In genomic region chr17:17476865-17477467, GRCh38 we compare ENCODE assay signal across 8 cellular contexts. TPM values are rescaled to one million over a fixed set of nuclear protein-coding genes. Genes with fewer than 3 reads are reported as not detected.
DNase-seq lines count a peak whose midpoint lies in the region; ATAC-seq and TF ChIP-seq lines count a peak whose summit lies in the region.

Gene MED9, plus strand, starts transcription at chr17:17477000. Its CDS starts 42 bp downstream, at chr17:17477042.

- H3K9ac ChIP-seq in MM.1S (ENCODE audit: low read length) (peak within 1 kb of the TSS; percentile 99), neural cell (ENCODE audit: low read length) (peak within 1 kb of the TSS; percentile 84)

- peak within 1 kb of the TSS; percentile 94 for H2AFZ ChIP-seq in GM23338
- H2AFZ ChIP-seq in MM.1S (ENCODE audit: low read length) = peak within 1 kb of the TSS; percentile 97
- peak within 1 kb of the TSS; percentile 97 for H2AFZ ChIP-seq in neural cell (ENCODE audit: low read depth, low read length)

- peak within 1 kb of the TSS; percentile 98 for H3K4me3 Mint-ChIP-seq in GM23338
- H3K4me3 Mint-ChIP-seq in stimulated activated naive CD8-positive, alpha-beta T cell treated with anti-CD3 and anti-CD28 coated beads, Interleukin-15, Interleukin-2, amounts not matched to agents 100 ng/mL and 50 ng/mL, for 24 hours = peak within 1 kb of the TSS; percentile 92

- H3K79me2 ChIP-seq in GM23338 (replicated peaks; ENCODE audit: insufficient read depth) = peaks cover 51% of the 10 kb centered on the region
- peaks cover 51% of the 10 kb centered on the region for H3K79me2 ChIP-seq in MM.1S (ENCODE audit: low read length)
- H3K79me2 ChIP-seq in neural cell (replicated peaks; ENCODE audit: insufficient read depth, low read length) = peaks cover 32% of the 10 kb centered on the region

- peak; percentile 63 for TF ChIP-seq EP300 in neural cell (conservative IDR thresholded peaks at IDR 0.05; ENCODE audit: poor library complexity, severe bottlenecking)

- peaks cover 9% of the 10 kb centered on the region; the same call in 1 of the 2 replicates for H4K20me1 ChIP-seq in GM23338 (replicated peaks; ENCODE audit: insufficient read depth)
- H4K20me1 ChIP-seq in MM.1S (ENCODE audit: insufficient read depth, low read length) = no peaks in the 10 kb centered on the region
- no peaks in the 10 kb centered on the region for H4K20me1 ChIP-seq in neural cell (ENCODE audit: insufficient read depth)

- peak within 1 kb of the TSS; percentile 98 for H3K27ac Mint-ChIP-seq in GM23338
- peak within 1 kb of the TSS; percentile 90 for H3K27ac Mint-ChIP-seq in stimulated activated naive CD8-positive, alpha-beta T cell treated with anti-CD3 and anti-CD28 coated beads, Interleukin-15, Interleukin-2, amounts not matched to agents 100 ng/mL and 50 ng/mL, for 24 hours

- peaks cover 11% of the 10 kb centered on the region for H3K4me1 Mint-ChIP-seq in GM23338
- H3K4me1 Mint-ChIP-seq in stimulated activated naive CD8-positive, alpha-beta T cell treated with anti-CD3 and anti-CD28 coated beads, Interleukin-15, Interleukin-2, amounts not matched to agents 100 ng/mL and 50 ng/mL, for 24 hours (ENCODE audit: low read depth) = peaks cover 58% of the 10 kb centered on the region

- H3F3A ChIP-seq in GM23338 (replicated peaks; ENCODE audit: low read depth) (no peaks in the 10 kb centered on the region), MM.1S (ENCODE audit: insufficient read depth, low read length) (no peaks in the 10 kb centered on the region), neural cell (ENCODE audit: insufficient read depth, low read length, poor library complexity, severe bottlenecking) (no peaks in the 10 kb centered on the region)

- H3K4me2 ChIP-seq in GM23338 = peak within 1 kb of the TSS; percentile 82
- peak within 1 kb of the TSS; percentile 88 for H3K4me2 ChIP-seq in MM.1S (ENCODE audit: low read depth, low read length)
- peak within 1 kb of the TSS; percentile 95 for H3K4me2 ChIP-seq in neural cell (ENCODE audit: low read length)

- TF ChIP-seq CTCF in GM23338 (conservative IDR thresholded peaks at IDR 0.05; ENCODE audit: low read depth in 2 of 2) = no peak
- TF ChIP-seq CTCF in MM.1S (IDR thresholded peaks at IDR 0.05; ENCODE audit: low read length) = no peak
- TF ChIP-seq CTCF in fibroblast of villous mesenchyme (IDR thresholded peaks at IDR 0.05; ENCODE audit: insufficient read depth, low read depth, low read length) = no peak
- TF ChIP-seq CTCF in neural cell (IDR thresholded peaks at IDR 0.05; ENCODE audit: poor library complexity, severe bottlenecking) = no peak

- TF ChIP-seq RAD21 in neural cell (conservative IDR thresholded peaks at IDR 0.05) = peak; percentile 52

- H3K36me3 ChIP-seq in GM23338 (ENCODE audit: insufficient read depth) (no peaks in the 10 kb centered on the region), MM.1S (replicated peaks; ENCODE audit: insufficient read depth, low read length) (no peaks in the 10 kb centered on the region), SJCRH30 (peaks cover 24% of the 10 kb centered on the region), neural cell (ENCODE audit: insufficient read depth, low read length) (no peaks in the 10 kb centered on the region)

- peak within 1 kb of the TSS; percentile 97 for H3K4me3 ChIP-seq in GM23338
- H3K4me3 ChIP-seq in MM.1S (ENCODE audit: low read length) = peak within 1 kb of the TSS; percentile 100
- peak within 1 kb of the TSS; percentile 96 for H3K4me3 ChIP-seq in SJCRH30
- H3K4me3 ChIP-seq in fibroblast of villous mesenchyme (ENCODE audit: low read depth, low read length) = peak within 1 kb of the TSS; percentile 97
- H3K4me3 ChIP-seq in neural cell (ENCODE audit: low read length) = peak within 1 kb of the TSS; percentile 74

- no peaks in the 10 kb centered on the region; the same call in 2 of the 3 replicates for H3K36me3 Mint-ChIP-seq in GM23338 (ENCODE audit: low read depth)
- peaks cover 5% of the 10 kb centered on the region for H3K36me3 Mint-ChIP-seq in stimulated activated naive CD8-positive, alpha-beta T cell treated with anti-CD3 and anti-CD28 coated beads, Interleukin-15, Interleukin-2, amounts not matched to agents 100 ng/mL and 50 ng/mL, for 24 hours (ENCODE audit: low read depth)

- no peaks in the 10 kb centered on the region for H3K9me3 ChIP-seq in MM.1S (replicated peaks; ENCODE audit: insufficient read depth, low read length)
- no peaks in the 10 kb centered on the region for H3K9me3 ChIP-seq in SJCRH30 (replicated peaks)
- no peaks in the 10 kb centered on the region for H3K9me3 ChIP-seq in neural cell (ENCODE audit: low read length)

- H3K27ac ChIP-seq in GM23338 (ENCODE audit: low read depth) = peak within 1 kb of the TSS; percentile 96
- H3K27ac ChIP-seq in MM.1S (ENCODE audit: low read length) = peak within 1 kb of the TSS; percentile 83; the same call in 1 of the 2 replicates
- peak within 1 kb of the TSS; percentile 87 for H3K27ac ChIP-seq in SJCRH30
- H3K27ac ChIP-seq in neural cell (ENCODE audit: low read length) = peak within 1 kb of the TSS; percentile 85

- peaks cover 15% of the 10 kb centered on the region for H3K27me3 Mint-ChIP-seq in GM23338 (ENCODE audit: insufficient read depth, low read depth, poor library complexity)
- H3K27me3 Mint-ChIP-seq in stimulated activated naive CD8-positive, alpha-beta T cell treated with anti-CD3 and anti-CD28 coated beads, Interleukin-15, Interleukin-2, amounts not matched to agents 100 ng/mL and 50 ng/mL, for 24 hours = peaks cover 3% of the 10 kb centered on the region

- DNase-seq in DMS114 treated with DMSO at 0.1 percent for 48 hours (lab: John Stamatoyannopoulos, UW; ENCODE audit: unreplicated experiment) (peak; percentile 41), GM23338 (ENCODE audit: low spot score) (peak; percentile 97), MM.1S (peak; percentile 89), SJCRH30 (peak; percentile 100), activated gamma-delta T cell treated with Interleukin-2 at 50 U/mL for 16 hours (peak; percentile 93), fibroblast of villous mesenchyme (ENCODE audit: low read depth) (peak; percentile 90)

- peak; percentile 95 for ATAC-seq in GM23338

- H3K27me3 ChIP-seq in GM23338 (ENCODE audit: insufficient read depth) (no peaks in the 10 kb centered on the region), MM.1S (replicated peaks; ENCODE audit: insufficient read depth, low read length) (no peaks in the 10 kb centered on the region; the same call in 1 of the 2 replicates), SJCRH30 (no peaks in the 10 kb centered on the region), neural cell (ENCODE audit: insufficient read depth, low read depth, low read length) (no peaks in the 10 kb centered on the region)

- no peaks in the 10 kb centered on the region for H3K9me2 ChIP-seq in GM23338 (ENCODE audit: insufficient read depth)
- H3K9me2 ChIP-seq in MM.1S (replicated peaks; ENCODE audit: insufficient read depth, low read length) = no peaks in the 10 kb centered on the region
- H3K9me2 ChIP-seq in neural cell (ENCODE audit: insufficient read depth, low read length) = no peaks in the 10 kb centered on the region

- no peaks in the 10 kb centered on the region for H3K9me3 Mint-ChIP-seq in GM23338
- H3K9me3 Mint-ChIP-seq in stimulated activated naive CD8-positive, alpha-beta T cell treated with anti-CD3 and anti-CD28 coated beads, Interleukin-15, Interleukin-2, amounts not matched to agents 100 ng/mL and 50 ng/mL, for 24 hours = no peaks in the 10 kb centered on the region

- peaks cover 8% of the 10 kb centered on the region for H3K4me1 ChIP-seq in GM23338 (ENCODE audit: insufficient read depth)
- no peaks in the 10 kb centered on the region for H3K4me1 ChIP-seq in MM.1S (ENCODE audit: low read length)
- H3K4me1 ChIP-seq in SJCRH30 = peaks cover 26% of the 10 kb centered on the region

TF ChIP-seq in neural cell, 6 proteins besides CTCF, POLR2A, EP300 and RAD21:
- TF ChIP-seq EZH2 (IDR thresholded peaks at IDR 0.05; ENCODE audit: borderline replicate concordance, insufficient read depth, low read length, poor library complexity, severe bottlenecking) (no peak), MXI1 (conservative IDR thresholded peaks at IDR 0.05; ENCODE audit: poor library complexity, severe bottlenecking) (peak; percentile 80), SMC3 (conservative IDR thresholded peaks at IDR 0.05; ENCODE audit: poor library complexity) (peak; percentile 53), REST (IDR thresholded peaks at IDR 0.05; ENCODE audit: borderline replicate concordance) (no peak), TAF1 (IDR thresholded peaks at IDR 0.05; ENCODE audit: low read depth) (peak; percentile 49), POLR2AphosphoS5 (IDR thresholded peaks at IDR 0.05) (peak; percentile 95)
TF ChIP-seq in neural cell: peak in this region for 4.

RNA-seq across cellular contexts. Expression of gene MED9, which starts in this region (rescaled TPM):
- total RNA-seq in GM23338 (2014; rRNA removed; shearing (Covaris generic)) = 19.9 and 27.0 TPM in 2 replicates
- polyA plus RNA-seq in GM23338 (2016; fragmentation: Nextera tagmentation; extraction: Ambion mirVana) (14.0 and 17.3 TPM in 2 replicates), neural cell (25.1 and 30.6 TPM in 2 replicates)
- 84.4 and 88.9 TPM in 2 replicates for total RNA-seq in SJCRH30 (2014; rRNA removed; shearing (Covaris generic))
- total RNA-seq in fibroblast of villous mesenchyme = 11.2 and 12.2 TPM in 2 replicates
- polyA minus RNA-seq in neural cell = 29.1 and 30.9 TPM in 2 replicates

Comparison
In these comparisons a context has a peak if more than half of its experiments do, and no peak if none do; other contexts are left out.
1. Peak in every context shown above with its lines: DNase-seq, ATAC-seq, H3K4me3 ChIP-seq and H3K27ac ChIP-seq.
2. DNase-seq: peak in every context shown above with its lines; median percentile 100 in SJCRH30; 97 in GM23338; 93 in activated gamma-delta T cell treated with Interleukin-2 at 50 U/mL for 16 hours; 90 in fibroblast of villous mesenchyme; 89 in MM.1S; 41 in DMS114 treated with DMSO at 0.1 percent for 48 hours.